In the genomic region with DNA sequence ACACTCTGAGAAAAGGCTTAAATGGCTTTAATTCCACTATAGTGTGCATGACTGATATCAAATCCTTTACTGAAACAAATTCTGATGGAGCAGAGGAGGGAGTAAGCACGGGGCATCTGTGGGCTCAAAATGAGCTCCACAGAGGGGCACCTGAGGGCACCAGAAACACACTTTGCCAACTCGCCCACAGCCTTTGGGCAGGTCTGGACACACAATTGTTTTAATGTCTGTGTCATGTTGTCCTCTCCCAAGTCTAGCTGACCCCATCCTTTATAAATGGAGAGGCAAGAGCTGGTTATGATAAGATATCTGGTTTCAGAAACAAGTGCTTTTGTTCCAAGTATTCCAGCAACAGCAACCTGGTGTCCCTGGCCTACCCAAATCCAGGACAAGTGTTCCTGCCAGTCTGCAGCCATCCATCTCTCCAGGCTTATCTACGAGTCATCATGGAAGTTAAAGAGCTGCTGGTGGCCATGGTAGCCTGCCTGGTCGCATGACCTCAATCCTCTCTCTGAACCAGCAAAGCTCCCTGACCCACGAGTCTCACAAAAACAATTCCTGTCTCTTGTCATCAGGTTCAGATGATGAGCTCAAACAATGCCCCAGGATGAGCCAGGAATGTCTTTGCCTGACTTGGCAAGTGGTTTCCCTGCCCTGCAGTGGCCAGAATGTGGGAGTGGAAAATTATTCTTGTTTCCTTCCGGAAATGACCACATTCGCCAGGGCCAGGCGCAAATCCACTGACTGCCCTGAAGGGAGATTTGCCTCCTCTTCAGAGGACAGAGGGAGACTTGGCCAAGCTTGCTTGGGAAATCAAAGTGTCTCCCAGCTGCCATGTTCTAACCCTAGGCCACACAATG, we compare ENCODE assay signal across 1 cellular context.
TF ChIP-seq lines count a peak whose summit lies in the region.

No MANE protein-coding gene starts in this region.

TF ChIP-seq in K562, 482 proteins besides CTCF, POLR2A, EP300 and RAD21 (continued from another document):
- TF ChIP-seq, protein P1, sequence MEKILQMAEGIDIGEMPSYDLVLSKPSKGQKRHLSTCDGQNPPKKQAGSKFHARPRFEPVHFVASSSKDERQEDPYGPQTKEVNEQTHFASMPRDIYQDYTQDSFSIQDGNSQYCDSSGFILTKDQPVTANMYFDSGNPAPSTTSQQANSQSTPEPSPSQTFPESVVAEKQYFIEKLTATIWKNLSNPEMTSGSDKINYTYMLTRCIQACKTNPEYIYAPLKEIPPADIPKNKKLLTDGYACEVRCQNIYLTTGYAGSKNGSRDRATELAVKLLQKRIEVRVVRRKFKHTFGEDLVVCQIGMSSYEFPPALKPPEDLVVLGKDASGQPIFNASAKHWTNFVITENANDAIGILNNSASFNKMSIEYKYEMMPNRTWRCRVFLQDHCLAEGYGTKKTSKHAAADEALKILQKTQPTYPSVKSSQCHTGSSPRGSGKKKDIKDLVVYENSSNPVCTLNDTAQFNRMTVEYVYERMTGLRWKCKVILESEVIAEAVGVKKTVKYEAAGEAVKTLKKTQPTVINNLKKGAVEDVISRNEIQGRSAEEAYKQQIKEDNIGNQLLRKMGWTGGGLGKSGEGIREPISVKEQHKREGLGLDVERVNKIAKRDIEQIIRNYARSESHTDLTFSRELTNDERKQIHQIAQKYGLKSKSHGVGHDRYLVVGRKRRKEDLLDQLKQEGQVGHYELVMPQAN (IDR thresholded peaks at IDR 0.05; ENCODE audit: borderline replicate concordance), result no peak
